ENCODE assay signal across 8 cellular contexts in the genomic region with DNA sequence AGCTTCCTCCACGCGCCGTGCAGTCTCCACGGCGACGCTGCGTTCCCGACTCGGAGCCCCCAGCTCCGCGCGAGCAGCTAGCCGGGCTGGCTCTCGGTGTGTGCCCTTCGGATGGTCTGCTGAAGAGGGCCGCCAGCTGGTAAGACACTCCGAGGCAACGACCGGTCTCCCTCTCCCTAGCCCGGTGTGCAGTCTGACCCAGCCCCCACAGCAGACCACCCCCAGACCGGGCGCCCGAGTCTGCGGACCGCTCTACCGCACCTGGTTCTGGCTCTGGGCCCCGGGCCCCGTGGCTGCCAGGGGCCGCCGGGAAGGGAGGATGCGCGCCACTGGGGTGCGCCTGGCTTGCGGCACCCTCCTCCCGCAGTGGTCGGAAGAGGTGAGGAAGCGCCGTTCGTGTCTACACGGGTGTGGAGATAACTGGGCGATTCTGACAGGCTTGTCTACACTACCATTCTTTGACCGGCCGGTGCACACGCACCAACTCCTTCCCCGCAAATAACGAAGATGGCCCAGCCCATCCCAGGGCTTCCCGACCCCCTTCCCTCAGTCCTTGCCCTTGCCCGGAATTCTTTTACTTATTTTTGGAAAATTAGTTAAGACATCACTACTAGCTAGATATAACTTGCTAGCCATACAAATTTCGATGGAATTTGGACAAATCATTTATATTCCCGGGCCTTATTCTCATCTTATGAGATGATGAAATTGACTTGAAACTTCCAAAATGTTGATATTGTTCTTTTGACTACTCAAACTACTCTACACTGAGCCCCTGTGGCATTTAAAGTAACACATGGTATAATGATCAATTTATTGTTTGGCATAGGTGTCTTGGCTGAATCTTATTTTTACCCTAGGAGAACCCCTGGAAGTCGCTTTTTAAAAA. TPM values are rescaled to one million over a fixed set of nuclear protein-coding genes. Genes with fewer than 3 reads are reported as not detected.
DNase-seq lines count a peak whose midpoint lies in the region; ATAC-seq and TF ChIP-seq lines count a peak whose summit lies in the region.

No MANE protein-coding gene starts in this region.

- H3K4me1 ChIP-seq in mammary epithelial cell (ENCODE audit: insufficient read depth, low read length) = peaks cover 7% of the 10 kb centered on the region

- H4K20me1 ChIP-seq in mammary epithelial cell (ENCODE audit: insufficient read depth, low read length) = no peaks in the 10 kb centered on the region

- no TSS peak for BruUV-seq in mammary epithelial cell (replicated peaks; lab: Mats Ljungman, UMichigan)

- in situ Hi-C loops in mammary epithelial cell (cut with MboI; ENCODE audit: low sequenced_read_pairs in 2 of 2) = no loop called here

- DNase-seq in AG08395 (ENCODE audit: low spot score) (peak; percentile 2), RKO (ENCODE audit: low spot score) (peak; percentile 43), mammary epithelial cell (peak; percentile 61), left colon (no peak), MV-4-11 (lab: John Stamatoyannopoulos, UW) (no peak)
- DNase-seq in stimulated activated CD8-positive, alpha-beta memory T cell treated with anti-CD3 and anti-CD28 coated beads, Interleukin-2, amount 100 ng/mL, for 48 hours (ENCODE audit: low read depth in 2 of 2) = peak; percentile 17 to 22

- H3K79me2 ChIP-seq in mammary epithelial cell (ENCODE audit: insufficient read depth, low read length) = peaks cover 6% of the 10 kb centered on the region

- CTCF ChIA-PET in mammary epithelial cell (lab: Charles Lee; ENCODE audit: low non-redundant PET) = interaction anchor here (0.6 to 0.9 kb wide), 2 partner anchors 32 to 42 kb away, joined by 4 to 5 read pairs; no protein-coding TSS in a partner anchor

- peak overlapping the region; percentile 76 for H3K27ac ChIP-seq in mammary epithelial cell (ENCODE audit: insufficient read depth, low read depth, low read length)

- H3K9me3 ChIP-seq in mammary epithelial cell (replicated peaks; ENCODE audit: insufficient read depth, low read length) = no peaks in the 10 kb centered on the region

- H3K4me3 ChIP-seq in mammary epithelial cell (replicated peaks in 1 of 3; ENCODE audit: insufficient read depth in 1 of 3, low read depth in 2 of 3, low read length in 3 of 3) = peak overlapping the region; percentile 91 to 99 (median 95)

- dilution Hi-C loops in mammary epithelial cell (cut with HindIII; ENCODE audit: low sequenced_read_pairs) = no loop called here

- H3K27me3 ChIP-seq in mammary epithelial cell (ENCODE audit: insufficient read depth, low read length) = no peaks in the 10 kb centered on the region

- H2AFZ ChIP-seq in mammary epithelial cell (ENCODE audit: low read depth, low read length) = peak overlapping the region; percentile 98

- no peaks in the 10 kb centered on the region for H3K36me3 ChIP-seq in mammary epithelial cell (ENCODE audit: insufficient read depth, low read length)

- peak overlapping the region; percentile 98 for H3K4me2 ChIP-seq in mammary epithelial cell (ENCODE audit: insufficient read depth, low read depth, low read length)

- H3K9ac ChIP-seq in mammary epithelial cell (ENCODE audit: insufficient read depth, low read length) = peak overlapping the region; percentile 81

- 10% methylated on average over 17 of the region's 51 CpGs for WGBS in mammary epithelial cell (ENCODE audit: low coverage, missing lambda C conversion rate)

- peak; percentile 26 for ATAC-seq in GM18858 (IDR thresholded peaks at IDR 0.05; ENCODE audit: unreplicated experiment)
- ATAC-seq in HG03045 (IDR thresholded peaks at IDR 0.05; ENCODE audit: unreplicated experiment) = peak; percentile 47
- peak; percentile 32 for ATAC-seq in left colon

- no peak for TF ChIP-seq CTCF in mammary epithelial cell (conservative IDR thresholded peaks at IDR 0.05 in 1 of 2, IDR thresholded peaks at IDR 0.05 in 1 of 2; ENCODE audit: extremely low read depth in 1 of 2, insufficient read depth in 1 of 2, low read depth in 1 of 2, low read length in 2 of 2)

- intact Hi-C loops in mammary epithelial cell (cut with micrococcal nuclease) (loop anchor here (1.0 to 2.0 kb wide), 2 partner anchors 32 to 44 kb away; no protein-coding TSS in a partner anchor), left colon (cut with DNase I, micrococcal nuclease) (no loop called here)

RNA-seq across cellular contexts. Expression of a gene that starts 1.1 kb away (rescaled TPM):
- total RNA-seq in mammary epithelial cell = 1 to 10 TPM; 1.7 to 2.4 TPM
- 0.20 TPM for polyA plus RNA-seq in mammary epithelial cell
- polyA minus RNA-seq in mammary epithelial cell = not detected
- not detected for total RNA-seq in left colon

RNA-seq across cellular contexts. Expression of a gene that starts 45.4 kb away (rescaled TPM):
- 1 to 10 TPM; 1.7 to 5.2 TPM for total RNA-seq in mammary epithelial cell
- polyA plus RNA-seq in mammary epithelial cell = 0.79 TPM
- polyA minus RNA-seq in mammary epithelial cell = not detected
- total RNA-seq in left colon = under 1 TPM in 1 of 2 donors, not detected in 1; 0.31 TPM

RNA-seq across cellular contexts. Expression of a gene that starts 56.2 kb away (rescaled TPM):
- total RNA-seq in mammary epithelial cell (not detected), left colon (1 to 10 TPM; 1.3 to 1.7 TPM)
- polyA plus RNA-seq in mammary epithelial cell = not detected
- not detected for polyA minus RNA-seq in mammary epithelial cell

Comparison
In these comparisons a context has a peak if more than half of its experiments do, and no peak if none do; other contexts are left out.
1. DNase-seq: peak in AG08395 (single experiment), RKO (single experiment), mammary epithelial cell (single experiment) and stimulated activated CD8-positive, alpha-beta memory T cell treated with anti-CD3 and anti-CD28 coated beads, Interleukin-2, amount 100 ng/mL, for 48 hours (2 of 2); none in left colon (0 of 2) and MV-4-11 (single experiment).
2. Peak in every context shown above with its lines, with median percentiles within 50 percentile points of each other: ATAC-seq.